23 cellular contexts compared by ENCODE assay signal in genomic region chr6:143206550-143206949, GRCh38.
"Had no signal": no experiment of that assay in that cellular context is flagged by ENCODE, and none has a peak within 500 bp of the region (broad histone marks: within the 10 kb centered on the region; RNA-seq: fewer than 3 reads in every experiment).

No MANE protein-coding gene starts in this region.

- ATAC-seq: T-cell had no signal

- FAIRE-seq: RCC 7860 had no signal

- H3K9ac ChIP-seq: SK-N-SH had no signal

- H3K27ac Mint-ChIP-seq: IgD-negative memory B cell, T-cell had no signal

- H3K4me3 Mint-ChIP-seq: IgD-negative memory B cell, T-cell had no signal

- H3K4me2 ChIP-seq: SK-N-SH had no signal

- H3K27me3 Mint-ChIP-seq: IgD-negative memory B cell, T-cell had no signal

- H3K9me3 ChIP-seq: SK-N-SH had no signal

- DNase-seq: KBM-7, MV-4-11, NCI-H1048, NCI-H1105, NCI-H1417 treated with DMSO at 0.1 percent for 48 hours, NCI-H146, NCI-H1694 treated with DMSO at 0.1 percent for 48 hours, NCI-H1930, NCI-H2081, NCI-H2107, NCI-H2227 treated with DMSO at 0.1 percent for 48 hours, NCI-H510A, NCI-H524 treated with DMSO at 0.1 percent for 48 hours, NCI-H69, NCI-H774, Right ventricle myocardium superior, RPMI8226, SIG-M5, SK-N-SH, SW 1271, T-cell had no signal

- H3K4me1 Mint-ChIP-seq: IgD-negative memory B cell, T-cell had no signal
